In genomic region chr15:39365161-39365560, GRCh38 we compare ENCODE assay signal across 32 cellular contexts.
A peak's percentile ranks its signal among the peaks of the same experiment; 100 is the strongest.
DNase-seq lines count a peak whose midpoint lies in the region; ATAC-seq and TF ChIP-seq lines count a peak whose summit lies in the region.
"Had no signal": no experiment of that assay in that cellular context is flagged by ENCODE, and none has a peak within 500 bp of the region (broad histone marks: within the 10 kb centered on the region; RNA-seq: fewer than 3 reads in every experiment).

No MANE protein-coding gene starts in this region.

- H3K9ac ChIP-seq in GM23248 = peak overlapping the region; percentile 65

- H3K36me3 Mint-ChIP-seq in mesothelial cell of epicardium = peaks cover 4% of the 10 kb centered on the region

- H2AFZ ChIP-seq in ACC112 (ENCODE audit: low read length, unreplicated experiment) (no peak overlapping the region), GM23248 (no peak overlapping the region)
- H2AFZ ChIP-seq: GM23338 had no signal

- peak overlapping the region; percentile 91 for H3K27ac ChIP-seq in ACC112 (ENCODE audit: low read depth, low read length)
- peak overlapping the region; percentile 91 for H3K27ac ChIP-seq in GM23248
- H3K27ac ChIP-seq: gastroesophageal sphincter, SK-N-MC had no signal

- H3K9me3 ChIP-seq in GM23248 (ENCODE audit: low read depth) = no peaks in the 10 kb centered on the region
- H3K9me3 ChIP-seq: adrenal gland, gastroesophageal sphincter, uterus had no signal

- H3K27me3 Mint-ChIP-seq in mesothelial cell of epicardium (ENCODE audit: low read depth) = no peaks in the 10 kb centered on the region

- no peak overlapping the region for H3K4me3 Mint-ChIP-seq in mesothelial cell of epicardium
- H3K4me3 Mint-ChIP-seq: activated T-cell treated with anti-CD3 and anti-CD28 coated beads, Interleukin-2, amount 50 U/mL, for 72 hours; B cell; brain; GM23338; immature natural killer cell; naive thymus-derived CD4-positive, alpha-beta T cell; stimulated activated naive CD8-positive, alpha-beta T cell treated with anti-CD3 and anti-CD28 coated beads, Interleukin-15, Interleukin-2, amounts not matched to agents 100 ng/mL and 50 ng/mL, for 24 hours had no signal

- peaks cover 73% of the 10 kb centered on the region for H3F3A ChIP-seq in GM23248 (ENCODE audit: insufficient read depth)

- no peaks in the 10 kb centered on the region for H3K9me2 ChIP-seq in GM23248 (ENCODE audit: insufficient read depth)

- H3K27ac Mint-ChIP-seq in mesothelial cell of epicardium = peak overlapping the region; percentile 33
- H3K27ac Mint-ChIP-seq: activated T-cell treated with anti-CD3 and anti-CD28 coated beads, Interleukin-2, amount 50 U/mL, for 72 hours; B cell; brain; GM23338; immature natural killer cell; naive thymus-derived CD4-positive, alpha-beta T cell; stimulated activated naive CD8-positive, alpha-beta T cell treated with anti-CD3 and anti-CD28 coated beads, Interleukin-15, Interleukin-2, amounts not matched to agents 100 ng/mL and 50 ng/mL, for 24 hours had no signal

- WGBS in GM23248 (ENCODE audit: low coverage in 1 of 2, low lambda C conversion rate in 2 of 2, missing lambda C conversion rate in 2 of 2), 2 experiments = 22 to 24% methylated on average over 2 of the region's 2 CpGs

- H3K4me1 ChIP-seq in ACC112 (ENCODE audit: control insufficient read depth, insufficient read depth, low read length, unreplicated experiment) (peaks cover 43% of the 10 kb centered on the region), GM23248 (ENCODE audit: insufficient read depth) (peaks cover 77% of the 10 kb centered on the region)
- H3K4me1 ChIP-seq: adrenal gland had no signal

- H3K4me1 Mint-ChIP-seq in mesothelial cell of epicardium = peaks cover 43% of the 10 kb centered on the region
- H3K4me1 Mint-ChIP-seq: B cell; GM23338; immature natural killer cell; naive thymus-derived CD4-positive, alpha-beta T cell had no signal

- H3K79me2 ChIP-seq in ACC112 (ENCODE audit: control insufficient read depth, insufficient read depth, low read length, unreplicated experiment) (no peaks in the 10 kb centered on the region), GM23248 (ENCODE audit: insufficient read depth) (no peaks in the 10 kb centered on the region)

- ATAC-seq in HG03460 (IDR thresholded peaks at IDR 0.05; ENCODE audit: unreplicated experiment) (no peak), HG03045 (IDR thresholded peaks at IDR 0.05; ENCODE audit: unreplicated experiment) (no peak)
- ATAC-seq: activated T-cell treated with anti-CD3 and anti-CD28 coated beads, Interleukin-2, amount 50 U/mL, for 72 hours; gastroesophageal sphincter; GM23338; left lobe of liver; naive thymus-derived CD4-positive, alpha-beta T cell had no signal

- no peaks in the 10 kb centered on the region for H3K36me3 ChIP-seq in ACC112 (ENCODE audit: insufficient read depth, low read length)
- H3K36me3 ChIP-seq in GM23248 (ENCODE audit: low read depth) = no peaks in the 10 kb centered on the region
- H3K36me3 ChIP-seq: adrenal gland, gastroesophageal sphincter, uterus had no signal

- no peaks in the 10 kb centered on the region for H3K27me3 ChIP-seq in ACC112 (ENCODE audit: insufficient read depth, low read length)
- no peaks in the 10 kb centered on the region for H3K27me3 ChIP-seq in GM23248 (replicated peaks; ENCODE audit: insufficient read depth)
- H3K27me3 ChIP-seq: adrenal gland, gastroesophageal sphincter, uterus had no signal

- peak; percentile 74 for DNase-seq in GM23248
- DNase-seq in dermis microvascular lymphatic vessel endothelial cell (ENCODE audit: low read depth in 2 of 2) = peak; percentile 93 to 96
- DNase-seq in mesothelial cell of epicardium (ENCODE audit: low spot score in 2 of 2, unreplicated experiment in 2 of 2) = no peak
- no peak for DNase-seq in NCI-H2227 (lab: John Stamatoyannopoulos, UW; ENCODE audit: unreplicated experiment)
- DNase-seq in AML-193 (lab: John Stamatoyannopoulos, UW) = no peak
- DNase-seq: activated CD4-positive, alpha-beta T cell treated with anti-CD3 and anti-CD28 coated beads, Interleukin-2, amount 50 U/mL, for 4 hours; activated naive CD4-positive, alpha-beta T cell treated with Interleukin-2 at 50 U/mL for 16 hours; activated T-cell treated with anti-CD3 and anti-CD28 coated beads, Interleukin-2, amount 50 U/mL, for 72 hours; adrenal gland; effector memory CD4-positive, alpha-beta T cell; erythroblast; GF-D8; hippocampal formation; immature natural killer cell; naive thymus-derived CD4-positive, alpha-beta T cell; NCI-H1105; NCI-H1930; NCI-H226; NCI-H774; occipital lobe; small intestine; uterus had no signal

- in situ Hi-C loops in GM23248 (cut with MboI) = loop anchor here (10.0 kb wide), 1 partner anchor 190 kb away; no protein-coding TSS in a partner anchor

- peaks cover 13% of the 10 kb centered on the region for H3K9me3 Mint-ChIP-seq in mesothelial cell of epicardium

- TF ChIP-seq CTCF in mesothelial cell of epicardium (IDR thresholded peaks at IDR 0.05; ENCODE audit: unreplicated experiment) = no peak

- H3K4me3 ChIP-seq in ACC112 (ENCODE audit: low read depth, low read length) (no peak overlapping the region), GM23248 (no peak overlapping the region)
- H3K4me3 ChIP-seq: adrenal gland, gastroesophageal sphincter, GM23338, SK-N-MC, uterus had no signal

- no peaks in the 10 kb centered on the region for H4K20me1 ChIP-seq in GM23248 (ENCODE audit: insufficient read depth)

- peak overlapping the region; percentile 23 for H3K4me2 ChIP-seq in GM23248 (ENCODE audit: unreplicated experiment)
- H3K4me2 ChIP-seq: GM23338 had no signal

Comparison
In these comparisons a context has a peak if more than half of its experiments do, and no peak if none do; other contexts are left out.
1. DNase-seq: peak in GM23248 (single experiment) and dermis microvascular lymphatic vessel endothelial cell (2 of 2); none in mesothelial cell of epicardium (0 of 2), NCI-H2227 (single experiment) and AML-193 (0 of 2).